ENCODE assay signal across 2 cellular contexts in the genomic region with DNA sequence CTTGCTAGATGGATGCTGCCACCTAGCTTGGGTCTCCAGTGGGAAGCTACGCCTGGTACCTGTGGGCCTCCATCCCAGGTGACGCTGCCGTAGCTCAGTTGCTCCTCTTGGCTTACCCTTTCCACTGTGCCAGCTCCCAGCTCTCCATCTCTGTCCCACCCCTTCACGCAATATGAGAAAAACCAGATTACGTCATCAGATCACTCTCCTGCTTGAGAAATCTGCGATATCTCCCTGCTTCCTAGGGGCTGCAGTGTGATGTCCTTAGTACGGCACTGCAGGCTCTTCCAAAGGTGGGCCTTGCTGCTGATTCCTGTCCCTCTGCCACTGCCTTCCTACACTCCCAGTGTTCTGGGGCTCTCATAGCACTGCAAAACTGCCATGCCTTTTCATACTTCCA.
TF ChIP-seq lines count a peak whose summit lies in the region.

No MANE protein-coding gene starts in this region.

TF ChIP-seq in K562, 482 proteins besides CTCF, POLR2A, EP300 and RAD21 (continued from another document):
- TF ChIP-seq, protein P1, sequence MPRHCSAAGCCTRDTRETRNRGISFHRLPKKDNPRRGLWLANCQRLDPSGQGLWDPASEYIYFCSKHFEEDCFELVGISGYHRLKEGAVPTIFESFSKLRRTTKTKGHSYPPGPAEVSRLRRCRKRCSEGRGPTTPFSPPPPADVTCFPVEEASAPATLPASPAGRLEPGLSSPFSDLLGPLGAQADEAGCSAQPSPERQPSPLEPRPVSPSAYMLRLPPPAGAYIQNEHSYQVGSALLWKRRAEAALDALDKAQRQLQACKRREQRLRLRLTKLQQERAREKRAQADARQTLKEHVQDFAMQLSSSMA (CRISPR knock-in tag; IDR thresholded peaks at IDR 0.05): no peak
- TF ChIP-seq CBX1 (IDR thresholded peaks at IDR 0.05; ENCODE audit: low read depth): no peak
- no peak for TF ChIP-seq OTX1 (CRISPR knock-in tag; IDR thresholded peaks at IDR 0.05)
- TF ChIP-seq, protein P2, sequence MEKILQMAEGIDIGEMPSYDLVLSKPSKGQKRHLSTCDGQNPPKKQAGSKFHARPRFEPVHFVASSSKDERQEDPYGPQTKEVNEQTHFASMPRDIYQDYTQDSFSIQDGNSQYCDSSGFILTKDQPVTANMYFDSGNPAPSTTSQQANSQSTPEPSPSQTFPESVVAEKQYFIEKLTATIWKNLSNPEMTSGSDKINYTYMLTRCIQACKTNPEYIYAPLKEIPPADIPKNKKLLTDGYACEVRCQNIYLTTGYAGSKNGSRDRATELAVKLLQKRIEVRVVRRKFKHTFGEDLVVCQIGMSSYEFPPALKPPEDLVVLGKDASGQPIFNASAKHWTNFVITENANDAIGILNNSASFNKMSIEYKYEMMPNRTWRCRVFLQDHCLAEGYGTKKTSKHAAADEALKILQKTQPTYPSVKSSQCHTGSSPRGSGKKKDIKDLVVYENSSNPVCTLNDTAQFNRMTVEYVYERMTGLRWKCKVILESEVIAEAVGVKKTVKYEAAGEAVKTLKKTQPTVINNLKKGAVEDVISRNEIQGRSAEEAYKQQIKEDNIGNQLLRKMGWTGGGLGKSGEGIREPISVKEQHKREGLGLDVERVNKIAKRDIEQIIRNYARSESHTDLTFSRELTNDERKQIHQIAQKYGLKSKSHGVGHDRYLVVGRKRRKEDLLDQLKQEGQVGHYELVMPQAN (IDR thresholded peaks at IDR 0.05; ENCODE audit: borderline replicate concordance): no peak
- peak; percentile 85 for TF ChIP-seq ATF7 (IDR thresholded peaks at IDR 0.05)

TF ChIP-seq in H1, 55 proteins besides CTCF, POLR2A, EP300 and RAD21 (continued from another document):
- TF ChIP-seq, protein P3, sequence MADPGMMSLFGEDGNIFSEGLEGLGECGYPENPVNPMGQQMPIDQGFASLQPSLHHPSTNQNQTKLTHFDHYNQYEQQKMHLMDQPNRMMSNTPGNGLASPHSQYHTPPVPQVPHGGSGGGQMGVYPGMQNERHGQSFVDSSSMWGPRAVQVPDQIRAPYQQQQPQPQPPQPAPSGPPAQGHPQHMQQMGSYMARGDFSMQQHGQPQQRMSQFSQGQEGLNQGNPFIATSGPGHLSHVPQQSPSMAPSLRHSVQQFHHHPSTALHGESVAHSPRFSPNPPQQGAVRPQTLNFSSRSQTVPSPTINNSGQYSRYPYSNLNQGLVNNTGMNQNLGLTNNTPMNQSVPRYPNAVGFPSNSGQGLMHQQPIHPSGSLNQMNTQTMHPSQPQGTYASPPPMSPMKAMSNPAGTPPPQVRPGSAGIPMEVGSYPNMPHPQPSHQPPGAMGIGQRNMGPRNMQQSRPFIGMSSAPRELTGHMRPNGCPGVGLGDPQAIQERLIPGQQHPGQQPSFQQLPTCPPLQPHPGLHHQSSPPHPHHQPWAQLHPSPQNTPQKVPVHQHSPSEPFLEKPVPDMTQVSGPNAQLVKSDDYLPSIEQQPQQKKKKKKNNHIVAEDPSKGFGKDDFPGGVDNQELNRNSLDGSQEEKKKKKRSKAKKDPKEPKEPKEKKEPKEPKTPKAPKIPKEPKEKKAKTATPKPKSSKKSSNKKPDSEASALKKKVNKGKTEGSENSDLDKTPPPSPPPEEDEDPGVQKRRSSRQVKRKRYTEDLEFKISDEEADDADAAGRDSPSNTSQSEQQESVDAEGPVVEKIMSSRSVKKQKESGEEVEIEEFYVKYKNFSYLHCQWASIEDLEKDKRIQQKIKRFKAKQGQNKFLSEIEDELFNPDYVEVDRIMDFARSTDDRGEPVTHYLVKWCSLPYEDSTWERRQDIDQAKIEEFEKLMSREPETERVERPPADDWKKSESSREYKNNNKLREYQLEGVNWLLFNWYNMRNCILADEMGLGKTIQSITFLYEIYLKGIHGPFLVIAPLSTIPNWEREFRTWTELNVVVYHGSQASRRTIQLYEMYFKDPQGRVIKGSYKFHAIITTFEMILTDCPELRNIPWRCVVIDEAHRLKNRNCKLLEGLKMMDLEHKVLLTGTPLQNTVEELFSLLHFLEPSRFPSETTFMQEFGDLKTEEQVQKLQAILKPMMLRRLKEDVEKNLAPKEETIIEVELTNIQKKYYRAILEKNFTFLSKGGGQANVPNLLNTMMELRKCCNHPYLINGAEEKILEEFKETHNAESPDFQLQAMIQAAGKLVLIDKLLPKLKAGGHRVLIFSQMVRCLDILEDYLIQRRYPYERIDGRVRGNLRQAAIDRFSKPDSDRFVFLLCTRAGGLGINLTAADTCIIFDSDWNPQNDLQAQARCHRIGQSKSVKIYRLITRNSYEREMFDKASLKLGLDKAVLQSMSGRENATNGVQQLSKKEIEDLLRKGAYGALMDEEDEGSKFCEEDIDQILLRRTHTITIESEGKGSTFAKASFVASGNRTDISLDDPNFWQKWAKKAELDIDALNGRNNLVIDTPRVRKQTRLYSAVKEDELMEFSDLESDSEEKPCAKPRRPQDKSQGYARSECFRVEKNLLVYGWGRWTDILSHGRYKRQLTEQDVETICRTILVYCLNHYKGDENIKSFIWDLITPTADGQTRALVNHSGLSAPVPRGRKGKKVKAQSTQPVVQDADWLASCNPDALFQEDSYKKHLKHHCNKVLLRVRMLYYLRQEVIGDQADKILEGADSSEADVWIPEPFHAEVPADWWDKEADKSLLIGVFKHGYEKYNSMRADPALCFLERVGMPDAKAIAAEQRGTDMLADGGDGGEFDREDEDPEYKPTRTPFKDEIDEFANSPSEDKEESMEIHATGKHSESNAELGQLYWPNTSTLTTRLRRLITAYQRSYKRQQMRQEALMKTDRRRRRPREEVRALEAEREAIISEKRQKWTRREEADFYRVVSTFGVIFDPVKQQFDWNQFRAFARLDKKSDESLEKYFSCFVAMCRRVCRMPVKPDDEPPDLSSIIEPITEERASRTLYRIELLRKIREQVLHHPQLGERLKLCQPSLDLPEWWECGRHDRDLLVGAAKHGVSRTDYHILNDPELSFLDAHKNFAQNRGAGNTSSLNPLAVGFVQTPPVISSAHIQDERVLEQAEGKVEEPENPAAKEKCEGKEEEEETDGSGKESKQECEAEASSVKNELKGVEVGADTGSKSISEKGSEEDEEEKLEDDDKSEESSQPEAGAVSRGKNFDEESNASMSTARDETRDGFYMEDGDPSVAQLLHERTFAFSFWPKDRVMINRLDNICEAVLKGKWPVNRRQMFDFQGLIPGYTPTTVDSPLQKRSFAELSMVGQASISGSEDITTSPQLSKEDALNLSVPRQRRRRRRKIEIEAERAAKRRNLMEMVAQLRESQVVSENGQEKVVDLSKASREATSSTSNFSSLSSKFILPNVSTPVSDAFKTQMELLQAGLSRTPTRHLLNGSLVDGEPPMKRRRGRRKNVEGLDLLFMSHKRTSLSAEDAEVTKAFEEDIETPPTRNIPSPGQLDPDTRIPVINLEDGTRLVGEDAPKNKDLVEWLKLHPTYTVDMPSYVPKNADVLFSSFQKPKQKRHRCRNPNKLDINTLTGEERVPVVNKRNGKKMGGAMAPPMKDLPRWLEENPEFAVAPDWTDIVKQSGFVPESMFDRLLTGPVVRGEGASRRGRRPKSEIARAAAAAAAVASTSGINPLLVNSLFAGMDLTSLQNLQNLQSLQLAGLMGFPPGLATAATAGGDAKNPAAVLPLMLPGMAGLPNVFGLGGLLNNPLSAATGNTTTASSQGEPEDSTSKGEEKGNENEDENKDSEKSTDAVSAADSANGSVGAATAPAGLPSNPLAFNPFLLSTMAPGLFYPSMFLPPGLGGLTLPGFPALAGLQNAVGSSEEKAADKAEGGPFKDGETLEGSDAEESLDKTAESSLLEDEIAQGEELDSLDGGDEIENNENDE (IDR thresholded peaks at IDR 0.05; ENCODE audit: insufficient replicate concordance, low read length): no peak
- no peak for TF ChIP-seq CBX8 (IDR thresholded peaks at IDR 0.05; ENCODE audit: borderline replicate concordance, low read depth, low read length)
- no peak for TF ChIP-seq BCL11A (IDR thresholded peaks at IDR 0.05; ENCODE audit: low read depth in 2 of 2, low read length in 2 of 2)
- no peak for TF ChIP-seq POU5F1 (IDR thresholded peaks at IDR 0.05; ENCODE audit: low read depth, low read length)
- TF ChIP-seq SP1 (IDR thresholded peaks at IDR 0.05; ENCODE audit: low read depth, low read length): no peak
- TF ChIP-seq EZH2 (IDR thresholded peaks at IDR 0.05; ENCODE audit: low read depth, low read length, severe bottlenecking): no peak
- TF ChIP-seq TBP (IDR thresholded peaks at IDR 0.05; ENCODE audit: low read depth, low read length): no peak
